ENCODE assay signal across 12 cellular contexts in genomic region chr15:79724312-79724711, GRCh38.
DNase-seq lines count a peak whose midpoint lies in the region; ATAC-seq and TF ChIP-seq lines count a peak whose summit lies in the region.
"Had no signal": no experiment of that assay in that cellular context is flagged by ENCODE, and none has a peak within 500 bp of the region (broad histone marks: within the 10 kb centered on the region; RNA-seq: fewer than 3 reads in every experiment).

No MANE protein-coding gene starts in this region.

- H3K14ac ChIP-seq in mesenchymal stem cell (ENCODE audit: low read length in 2 of 2) = no peak overlapping the region

- no peak overlapping the region for H3K9ac ChIP-seq in adipocyte (ENCODE audit: low read length)
- no peak overlapping the region for H3K9ac ChIP-seq in mesenchymal stem cell (ENCODE audit: low read length)

- no peak overlapping the region for H2AK5ac ChIP-seq in mesenchymal stem cell (ENCODE audit: low read length, severe bottlenecking)

- H3K4me1 ChIP-seq in adipocyte (ENCODE audit: control insufficient read depth, insufficient read depth, low read length) (peaks cover 17% of the 10 kb centered on the region), mesenchymal stem cell (ENCODE audit: control insufficient read depth, insufficient read depth, low read depth, low read length) (no peaks in the 10 kb centered on the region), vagina (no peaks in the 10 kb centered on the region)

- no peak overlapping the region for H2AFZ ChIP-seq in mesenchymal stem cell (ENCODE audit: low read depth, low read length)

- no peak overlapping the region for H2BK120ac ChIP-seq in mesenchymal stem cell (ENCODE audit: low read depth, low read length)

- POLR2A ChIA-PET in AG04449 (lab: Yijun Ruan, JAX) = no interaction called here

- no peak for TF ChIP-seq POLR2A in vagina (IDR thresholded peaks at IDR 0.05)

- H3K27me3 ChIP-seq in MG63 (no peaks in the 10 kb centered on the region), adipocyte (replicated peaks; ENCODE audit: control insufficient read depth, insufficient read depth, low read length) (no peaks in the 10 kb centered on the region), mesenchymal stem cell (ENCODE audit: control insufficient read depth in 1 of 2, insufficient read depth in 1 of 2, low read length in 2 of 2) (no peaks in the 10 kb centered on the region), vagina (no peaks in the 10 kb centered on the region)

- H2BK15ac ChIP-seq in mesenchymal stem cell (ENCODE audit: low read depth, poor library complexity, severe bottlenecking) = no peak overlapping the region

- H2BK5ac ChIP-seq in mesenchymal stem cell (ENCODE audit: low read depth, low read length, poor library complexity, severe bottlenecking) = no peak overlapping the region

- no peak overlapping the region for H3K27ac ChIP-seq in mesenchymal stem cell (ENCODE audit: low read length, poor library complexity, severe bottlenecking)
- no peak overlapping the region for H3K27ac ChIP-seq in vagina

- no peaks in the 10 kb centered on the region for H3K79me1 ChIP-seq in mesenchymal stem cell (replicated peaks; ENCODE audit: low read length, poor library complexity, severe bottlenecking)

- intact Hi-C loops in vagina (cut with DNase I) = no loop called here

- H2BK12ac ChIP-seq in mesenchymal stem cell (ENCODE audit: low read length in 2 of 2) = no peak overlapping the region

- ATAC-seq in HG02885 (IDR thresholded peaks at IDR 0.05; ENCODE audit: poor library complexity, unreplicated experiment) (no peak), GM19035 (IDR thresholded peaks at IDR 0.05; ENCODE audit: unreplicated experiment) (no peak)
- ATAC-seq: T-helper 17 cell had no signal

- no peak overlapping the region for H3K18ac ChIP-seq in mesenchymal stem cell (ENCODE audit: low read depth in 1 of 2, low read length in 2 of 2)

- H3K36me3 ChIP-seq in MG63 = no peaks in the 10 kb centered on the region
- H3K36me3 ChIP-seq in adipocyte (ENCODE audit: control insufficient read depth, insufficient read depth, low read length, severe bottlenecking) = no peaks in the 10 kb centered on the region
- H3K36me3 ChIP-seq in mesenchymal stem cell (ENCODE audit: control insufficient read depth in 1 of 2, insufficient read depth in 2 of 2, low read depth in 1 of 2, low read length in 2 of 2) = no peaks in the 10 kb centered on the region
- no peaks in the 10 kb centered on the region for H3K36me3 ChIP-seq in vagina

- no peak overlapping the region for H3K23ac ChIP-seq in mesenchymal stem cell (ENCODE audit: low read length in 2 of 2)

- H4K91ac ChIP-seq in mesenchymal stem cell (ENCODE audit: low read length) = no peak overlapping the region

- no peak for TF ChIP-seq CTCF in AG04449 (IDR thresholded peaks at IDR 0.05; ENCODE audit: insufficient read depth, low read length, missing control alignments)
- TF ChIP-seq CTCF in foreskin fibroblast (IDR thresholded peaks at IDR 0.05; ENCODE audit: low read depth, low read length) = no peak
- TF ChIP-seq CTCF in vagina (IDR thresholded peaks at IDR 0.05) = no peak

- DNase-seq in AG04449 (ENCODE audit: low read depth, low spot score) = peak; percentile 34
- DNase-seq in MG63 = peak; percentile 9
- peak; percentile 31 for DNase-seq in adipocyte (ENCODE audit: low read depth)
- peak; percentile 49 to 52 for DNase-seq in foreskin fibroblast
- no peak for DNase-seq in mesenchymal stem cell
- DNase-seq in vagina (ENCODE audit: extremely low spot score in 2 of 2) = no peak
- DNase-seq: activated CD4-positive, alpha-beta memory T cell treated with anti-CD3 and anti-CD28 coated beads, Interleukin-2, amount 10 ng/mL, durations not matched to agents 7 days and 5 days; posterior cingulate gyrus; stimulated activated CD8-positive, alpha-beta memory T cell treated with anti-CD3 and anti-CD28 coated beads, Interleukin-4, amount 100 ng/mL, for 48 hours; T-helper 17 cell had no signal

- no peak overlapping the region for H3K4me3 ChIP-seq in AG04449 (ENCODE audit: low read depth, low read length)
- H3K4me3 ChIP-seq in MG63 = no peak overlapping the region
- H3K4me3 ChIP-seq in adipocyte (ENCODE audit: low read length) = no peak overlapping the region
- no peak overlapping the region for H3K4me3 ChIP-seq in foreskin fibroblast (ENCODE audit: low read depth in 1 of 2, low read length in 2 of 2)
- H3K4me3 ChIP-seq in mesenchymal stem cell (ENCODE audit: insufficient read depth in 1 of 2, low read depth in 1 of 2, low read length in 2 of 2) = no peak overlapping the region
- no peak overlapping the region for H3K4me3 ChIP-seq in vagina

- H3K9me3 ChIP-seq in MG63 = no peaks in the 10 kb centered on the region
- no peaks in the 10 kb centered on the region for H3K9me3 ChIP-seq in adipocyte (ENCODE audit: control insufficient read depth, low read length)
- H3K9me3 ChIP-seq in mesenchymal stem cell (ENCODE audit: control insufficient read depth, low read length) = peaks cover 5% of the 10 kb centered on the region
- H3K9me3 ChIP-seq in vagina = no peaks in the 10 kb centered on the region

- H3K4me2 ChIP-seq in mesenchymal stem cell (ENCODE audit: low read length, poor library complexity, severe bottlenecking) = no peak overlapping the region

- H4K8ac ChIP-seq in mesenchymal stem cell (ENCODE audit: low read length) = no peak overlapping the region

- CTCF ChIA-PET in AG04449 (lab: Yijun Ruan, JAX) = interaction anchor here (0.7 kb wide), 1 partner anchor 345 kb away, joined by 3 read pairs; no protein-coding TSS in a partner anchor

- no peak overlapping the region for H3K4ac ChIP-seq in mesenchymal stem cell (ENCODE audit: low read depth in 1 of 2, low read length in 2 of 2)

Comparison
In these comparisons a context has a peak if more than half of its experiments do, and no peak if none do; other contexts are left out.
1. DNase-seq: peak in AG04449 (single experiment), MG63 (single experiment), adipocyte (single experiment) and foreskin fibroblast (2 of 2); none in mesenchymal stem cell (single experiment) and vagina (0 of 2).